In the genomic region with DNA sequence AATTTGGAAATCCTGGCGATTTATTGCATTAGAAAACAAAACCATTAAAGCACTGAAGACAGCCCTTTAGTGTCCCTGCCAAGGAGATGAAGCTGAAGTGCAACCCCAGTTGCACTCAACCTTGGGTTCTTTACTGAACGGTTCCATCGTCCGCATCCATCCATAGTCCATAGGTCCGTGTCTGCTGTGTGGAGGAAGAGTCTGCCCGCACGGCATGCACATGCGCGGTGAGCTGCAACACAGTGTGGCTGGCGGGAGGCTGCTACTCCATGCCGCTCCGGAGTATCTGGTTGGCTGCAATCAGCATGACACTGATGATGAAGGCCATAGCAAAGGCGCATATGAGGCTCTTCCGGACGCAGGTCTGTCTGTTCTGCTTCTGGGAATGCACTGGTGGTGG, we compare ENCODE assay signal across 2 cellular contexts.
A peak's percentile ranks its signal among the peaks of the same experiment; 100 is the strongest.
TF ChIP-seq lines count a peak whose summit lies in the region.

No MANE protein-coding gene starts in this region.

TF ChIP-seq in HEK293, 187 proteins besides CTCF, POLR2A, EP300 and RAD21 (continued from another document):
- TF ChIP-seq, protein P1, sequence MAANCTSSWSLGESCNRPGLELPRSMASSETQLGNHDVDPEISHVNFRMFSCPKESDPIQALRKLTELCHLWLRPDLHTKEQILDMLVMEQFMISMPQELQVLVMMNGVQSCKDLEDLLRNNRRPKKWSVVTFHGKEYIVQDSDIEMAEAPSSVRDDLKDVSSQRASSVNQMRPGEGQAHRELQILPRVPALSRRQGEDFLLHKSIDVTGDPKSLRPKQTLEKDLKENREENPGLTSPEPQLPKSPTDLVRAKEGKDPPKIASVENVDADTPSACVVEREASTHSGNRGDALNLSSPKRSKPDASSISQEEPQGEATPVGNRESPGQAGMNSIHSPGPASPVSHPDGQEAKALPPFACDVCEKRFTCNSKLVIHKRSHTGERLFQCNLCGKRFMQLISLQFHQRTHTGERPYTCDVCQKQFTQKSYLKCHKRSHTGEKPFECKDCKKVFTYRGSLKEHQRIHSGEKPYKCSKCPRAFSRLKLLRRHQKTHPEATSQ (tag by site-specific recombination; IDR thresholded peaks at IDR 0.05), result no peak
TF ChIP-seq in HEK293: peak in this region for 2.

TF ChIP-seq in GM12878, 131 proteins besides CTCF, POLR2A, EP300 and RAD21 (continued from another document):
- TF ChIP-seq, protein P2, sequence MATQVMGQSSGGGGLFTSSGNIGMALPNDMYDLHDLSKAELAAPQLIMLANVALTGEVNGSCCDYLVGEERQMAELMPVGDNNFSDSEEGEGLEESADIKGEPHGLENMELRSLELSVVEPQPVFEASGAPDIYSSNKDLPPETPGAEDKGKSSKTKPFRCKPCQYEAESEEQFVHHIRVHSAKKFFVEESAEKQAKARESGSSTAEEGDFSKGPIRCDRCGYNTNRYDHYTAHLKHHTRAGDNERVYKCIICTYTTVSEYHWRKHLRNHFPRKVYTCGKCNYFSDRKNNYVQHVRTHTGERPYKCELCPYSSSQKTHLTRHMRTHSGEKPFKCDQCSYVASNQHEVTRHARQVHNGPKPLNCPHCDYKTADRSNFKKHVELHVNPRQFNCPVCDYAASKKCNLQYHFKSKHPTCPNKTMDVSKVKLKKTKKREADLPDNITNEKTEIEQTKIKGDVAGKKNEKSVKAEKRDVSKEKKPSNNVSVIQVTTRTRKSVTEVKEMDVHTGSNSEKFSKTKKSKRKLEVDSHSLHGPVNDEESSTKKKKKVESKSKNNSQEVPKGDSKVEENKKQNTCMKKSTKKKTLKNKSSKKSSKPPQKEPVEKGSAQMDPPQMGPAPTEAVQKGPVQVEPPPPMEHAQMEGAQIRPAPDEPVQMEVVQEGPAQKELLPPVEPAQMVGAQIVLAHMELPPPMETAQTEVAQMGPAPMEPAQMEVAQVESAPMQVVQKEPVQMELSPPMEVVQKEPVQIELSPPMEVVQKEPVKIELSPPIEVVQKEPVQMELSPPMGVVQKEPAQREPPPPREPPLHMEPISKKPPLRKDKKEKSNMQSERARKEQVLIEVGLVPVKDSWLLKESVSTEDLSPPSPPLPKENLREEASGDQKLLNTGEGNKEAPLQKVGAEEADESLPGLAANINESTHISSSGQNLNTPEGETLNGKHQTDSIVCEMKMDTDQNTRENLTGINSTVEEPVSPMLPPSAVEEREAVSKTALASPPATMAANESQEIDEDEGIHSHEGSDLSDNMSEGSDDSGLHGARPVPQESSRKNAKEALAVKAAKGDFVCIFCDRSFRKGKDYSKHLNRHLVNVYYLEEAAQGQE (IDR thresholded peaks at IDR 0.05; ENCODE audit: low read depth, low read length), result no peak
- TF ChIP-seq CBX5 (IDR thresholded peaks at IDR 0.05; ENCODE audit: low read depth), result peak; percentile 73; the same call in 1 of the 2 replicates
- TF ChIP-seq, protein P3, sequence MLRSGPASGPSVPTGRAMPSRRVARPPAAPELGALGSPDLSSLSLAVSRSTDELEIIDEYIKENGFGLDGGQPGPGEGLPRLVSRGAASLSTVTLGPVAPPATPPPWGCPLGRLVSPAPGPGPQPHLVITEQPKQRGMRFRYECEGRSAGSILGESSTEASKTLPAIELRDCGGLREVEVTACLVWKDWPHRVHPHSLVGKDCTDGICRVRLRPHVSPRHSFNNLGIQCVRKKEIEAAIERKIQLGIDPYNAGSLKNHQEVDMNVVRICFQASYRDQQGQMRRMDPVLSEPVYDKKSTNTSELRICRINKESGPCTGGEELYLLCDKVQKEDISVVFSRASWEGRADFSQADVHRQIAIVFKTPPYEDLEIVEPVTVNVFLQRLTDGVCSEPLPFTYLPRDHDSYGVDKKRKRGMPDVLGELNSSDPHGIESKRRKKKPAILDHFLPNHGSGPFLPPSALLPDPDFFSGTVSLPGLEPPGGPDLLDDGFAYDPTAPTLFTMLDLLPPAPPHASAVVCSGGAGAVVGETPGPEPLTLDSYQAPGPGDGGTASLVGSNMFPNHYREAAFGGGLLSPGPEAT (IDR thresholded peaks at IDR 0.05; ENCODE audit: low read depth), result no peak
TF ChIP-seq in GM12878: peak in this region for 1.
